ENCODE assay signal across 9 cellular contexts in genomic region chr2:196166876-196167275, GRCh38. TPM values are rescaled to one million over a fixed set of nuclear protein-coding genes. Genes with fewer than 3 reads are reported as not detected.
DNase-seq lines count a peak whose midpoint lies in the region; ATAC-seq lines count a peak whose summit lies in the region.
"Had no signal": no experiment of that assay in that cellular context is flagged by ENCODE, and none has a peak within 500 bp of the region (broad histone marks: within the 10 kb centered on the region; RNA-seq: fewer than 3 reads in every experiment).

No MANE protein-coding gene starts in this region.

- peak overlapping the region; percentile 19 to 100 (median 95) for H3K27ac Mint-ChIP-seq in CD8-positive, alpha-beta memory T cell
- H3K27ac Mint-ChIP-seq in activated T-helper 17 cell treated with anti-CD3 and anti-CD28 coated beads, Interleukin-2, amount 50 U/mL, for 72 hours, result peak overlapping the region; percentile 95

- H4K8ac ChIP-seq in mesenchymal stem cell (ENCODE audit: low read length), result no peak overlapping the region

- H2BK120ac ChIP-seq in mesenchymal stem cell (ENCODE audit: low read depth, low read length), result no peak overlapping the region

- H3K36me3 Mint-ChIP-seq in CD8-positive, alpha-beta memory T cell, result peaks cover 18 to 72% (median 27%) of the 10 kb centered on the region in 3 donors
- peaks cover 90% of the 10 kb centered on the region for H3K36me3 Mint-ChIP-seq in activated T-helper 17 cell treated with anti-CD3 and anti-CD28 coated beads, Interleukin-2, amount 50 U/mL, for 72 hours (ENCODE audit: low read depth)

- H3K27ac ChIP-seq in CD8-positive, alpha-beta memory T cell (ENCODE audit: low read depth, low read length), result peak overlapping the region; percentile 98
- H3K27ac ChIP-seq in HUES48 (ENCODE audit: low read depth, low read length) (no peak overlapping the region), mesenchymal stem cell (ENCODE audit: low read length, poor library complexity, severe bottlenecking) (peak overlapping the region; percentile 84)

- no peak overlapping the region for H3K23ac ChIP-seq in mesenchymal stem cell (ENCODE audit: low read length in 2 of 2)

- POLR2A ChIA-PET in CD8-positive, alpha-beta memory T cell (lab: Charles Lee), result interaction anchor here (0.6 to 2.2 kb wide), 10 partner anchors 9 to 110 kb away, joined by 3 to 18 read pairs (median 4); no protein-coding TSS in a partner anchor

- H3K4me2 ChIP-seq in mesenchymal stem cell (ENCODE audit: low read length, poor library complexity, severe bottlenecking), result no peak overlapping the region

- CTCF ChIA-PET in CD8-positive, alpha-beta memory T cell (lab: Charles Lee), result interaction anchor here (0.8 to 6.2 kb wide), 13 partner anchors 9 to 109 kb away, joined by 3 to 56 read pairs (median 4); partner anchors contain the start of gene DNAH7

- H2BK15ac ChIP-seq in mesenchymal stem cell (ENCODE audit: low read depth, poor library complexity, severe bottlenecking), result no peak overlapping the region

- H3K14ac ChIP-seq in mesenchymal stem cell (ENCODE audit: low read length in 2 of 2), result peak overlapping the region in 1 of 2 experiments; percentile 40

- H3K4me3 Mint-ChIP-seq in CD8-positive, alpha-beta memory T cell, result peak overlapping the region; percentile 95 to 99 (median 97)
- peak overlapping the region; percentile 94 for H3K4me3 Mint-ChIP-seq in activated T-helper 17 cell treated with anti-CD3 and anti-CD28 coated beads, Interleukin-2, amount 50 U/mL, for 72 hours

- H2BK5ac ChIP-seq in mesenchymal stem cell (ENCODE audit: low read depth, low read length, poor library complexity, severe bottlenecking), result no peak overlapping the region

- H3K18ac ChIP-seq in mesenchymal stem cell (ENCODE audit: low read depth in 1 of 2, low read length in 2 of 2), result no peak overlapping the region

- peak overlapping the region in 1 of 2 experiments; percentile 2 for H3K4ac ChIP-seq in mesenchymal stem cell (ENCODE audit: low read depth in 1 of 2, low read length in 2 of 2)

- no peak overlapping the region for H2AK5ac ChIP-seq in mesenchymal stem cell (ENCODE audit: low read length, severe bottlenecking)

- no peaks in the 10 kb centered on the region for H3K27me3 ChIP-seq in CD8-positive, alpha-beta memory T cell (ENCODE audit: insufficient read depth, low read length, poor library complexity, severe bottlenecking)
- H3K27me3 ChIP-seq in HUES48 (ENCODE audit: control insufficient read depth, insufficient read depth, low read length) (peaks cover under 1% of the 10 kb centered on the region), mesenchymal stem cell (ENCODE audit: control insufficient read depth in 1 of 2, insufficient read depth in 1 of 2, low read length in 2 of 2) (no peaks in the 10 kb centered on the region)

- no peaks in the 10 kb centered on the region for H3K9me3 Mint-ChIP-seq in CD8-positive, alpha-beta memory T cell
- H3K9me3 Mint-ChIP-seq in activated T-helper 17 cell treated with anti-CD3 and anti-CD28 coated beads, Interleukin-2, amount 50 U/mL, for 72 hours, result no peaks in the 10 kb centered on the region

- H2BK12ac ChIP-seq in mesenchymal stem cell (ENCODE audit: low read length in 2 of 2), result no peak overlapping the region

- H3K4me1 ChIP-seq in CD8-positive, alpha-beta memory T cell (ENCODE audit: insufficient read depth, low read length), result peaks cover 40% of the 10 kb centered on the region
- H3K4me1 ChIP-seq in HUES48 (ENCODE audit: control insufficient read depth, insufficient read depth, low read length) (peaks cover 44% of the 10 kb centered on the region), mesenchymal stem cell (ENCODE audit: control insufficient read depth, insufficient read depth, low read depth, low read length) (peaks cover under 1% of the 10 kb centered on the region)

- H4K91ac ChIP-seq in mesenchymal stem cell (ENCODE audit: low read length), result no peak overlapping the region

- no peaks in the 10 kb centered on the region for H3K79me1 ChIP-seq in mesenchymal stem cell (replicated peaks; ENCODE audit: low read length, poor library complexity, severe bottlenecking)

- peak overlapping the region; percentile 88 for H3K4me3 ChIP-seq in CD8-positive, alpha-beta memory T cell (ENCODE audit: low read length)
- H3K4me3 ChIP-seq in HUES48 (ENCODE audit: low read depth, low read length) (no peak overlapping the region; the same call in 1 of the 2 replicates), mesenchymal stem cell (ENCODE audit: insufficient read depth in 1 of 2, low read depth in 1 of 2, low read length in 2 of 2) (no peak overlapping the region)

- ATAC-seq in activated T-helper 17 cell treated with anti-CD3 and anti-CD28 coated beads, Interleukin-2, amount 50 U/mL, for 72 hours (replicated peaks), result peak; percentile 14
- no peak for ATAC-seq in HG02678 (IDR thresholded peaks at IDR 0.05; ENCODE audit: unreplicated experiment)

- 49% methylated on average over 1 of the region's 1 CpG for WGBS in mesenchymal stem cell

- DNase-seq in CD8-positive, alpha-beta memory T cell, result peak in 1 of 5 donors; percentile 68
- DNase-seq in mesenchymal stem cell (peak; percentile 60), SHP77 treated with DMSO at 0.1 percent for 48 hours (lab: John Stamatoyannopoulos, UW) (no peak)
- no peak for DNase-seq in stimulated activated CD4-positive, alpha-beta T cell treated with anti-CD3 and anti-CD28 coated beads, Interleukin-2, amount 100 ng/mL, for 48 hours
- DNase-seq in activated CD4-positive, CD25-positive, alpha-beta regulatory T cell (lab: John Stamatoyannopoulos, UW), result no peak
- DNase-seq: activated CD4-positive, alpha-beta T cell treated with anti-CD3 and anti-CD28 coated beads, Interleukin-2, amount 50 U/mL, for 4 hours had no signal

- peaks cover 42 to 53% (median 53%) of the 10 kb centered on the region in 3 donors for H3K4me1 Mint-ChIP-seq in CD8-positive, alpha-beta memory T cell
- peaks cover 31% of the 10 kb centered on the region for H3K4me1 Mint-ChIP-seq in activated T-helper 17 cell treated with anti-CD3 and anti-CD28 coated beads, Interleukin-2, amount 50 U/mL, for 72 hours

- peaks cover 0 to 2% of the 10 kb centered on the region in 2 donors for H3K27me3 Mint-ChIP-seq in CD8-positive, alpha-beta memory T cell
- H3K27me3 Mint-ChIP-seq in activated T-helper 17 cell treated with anti-CD3 and anti-CD28 coated beads, Interleukin-2, amount 50 U/mL, for 72 hours, result no peaks in the 10 kb centered on the region

- H3K9me3 ChIP-seq in CD8-positive, alpha-beta memory T cell (ENCODE audit: low read length), result no peaks in the 10 kb centered on the region
- no peaks in the 10 kb centered on the region for H3K9me3 ChIP-seq in HUES48 (ENCODE audit: control insufficient read depth, insufficient read depth, low read length)
- no peaks in the 10 kb centered on the region for H3K9me3 ChIP-seq in mesenchymal stem cell (ENCODE audit: control insufficient read depth, low read length)

- peaks cover 25% of the 10 kb centered on the region for H3K36me3 ChIP-seq in CD8-positive, alpha-beta memory T cell (ENCODE audit: insufficient read depth, low read length)
- H3K36me3 ChIP-seq in HUES48 (ENCODE audit: control insufficient read depth, insufficient read depth, low read length) (no peaks in the 10 kb centered on the region; the same call in 1 of the 2 replicates), mesenchymal stem cell (ENCODE audit: control insufficient read depth in 1 of 2, insufficient read depth in 2 of 2, low read depth in 1 of 2, low read length in 2 of 2) (peaks cover 5 to 13% of the 10 kb centered on the region in 2 experiments)

- H2AFZ ChIP-seq in mesenchymal stem cell (ENCODE audit: low read depth, low read length), result no peak overlapping the region

- H3K9ac ChIP-seq in HUES48 (ENCODE audit: low read depth, low read length) (0 out of 2 replicates have a peak overlapping the region, but pooled peaks have one; percentile 24), mesenchymal stem cell (ENCODE audit: low read length) (peak overlapping the region; percentile 2)

RNA-seq across cellular contexts. Expression of gene STK17B, which starts 4.5 kb away (rescaled TPM):
- total RNA-seq in CD8-positive, alpha-beta memory T cell, result 100 to 1,000 TPM; 121 to 130 TPM
- polyA plus RNA-seq in CD8-positive, alpha-beta memory T cell, result 54.6 TPM
- 100 to 1,000 TPM; 168 to 190 TPM for total RNA-seq in activated T-helper 17 cell treated with anti-CD3 and anti-CD28 coated beads, Interleukin-2, amount 50 U/mL, for 72 hours
- polyA plus RNA-seq in mesenchymal stem cell (2013, experiment 1 of 2), result 31.0 TPM
- 33.9 TPM for polyA plus RNA-seq in mesenchymal stem cell (2013, experiment 2 of 2)
